14 cellular contexts compared by ENCODE assay signal in the genomic region with DNA sequence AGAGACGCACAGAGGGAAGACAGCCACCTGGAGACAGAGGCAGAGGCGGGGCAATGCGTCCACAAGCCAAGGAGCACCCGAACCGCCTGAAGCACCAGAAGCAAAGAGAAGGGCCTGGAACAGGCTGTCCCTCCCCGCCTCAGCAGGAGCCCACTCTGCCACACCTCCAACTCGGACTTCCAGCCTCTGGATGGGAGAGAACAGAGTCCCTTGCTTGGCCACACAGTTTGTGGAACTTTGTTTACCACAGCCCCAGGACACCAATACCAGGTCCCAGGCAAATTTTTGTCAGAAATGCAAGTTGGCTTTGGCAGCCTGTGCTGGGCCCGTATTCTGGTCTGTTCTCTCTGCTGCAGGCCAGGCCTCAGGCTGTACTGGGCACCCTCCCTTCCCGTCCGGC.
DNase-seq lines count a peak whose midpoint lies in the region.
"Had no signal": no experiment of that assay in that cellular context is flagged by ENCODE, and none has a peak within 500 bp of the region (broad histone marks: within the 10 kb centered on the region; RNA-seq: fewer than 3 reads in every experiment).

No MANE protein-coding gene starts in this region.

- no peaks in the 10 kb centered on the region for H3K36me3 ChIP-seq in trophoblast cell (ENCODE audit: control insufficient read depth in 1 of 2, insufficient read depth in 2 of 2, low read length in 2 of 2)
- H3K36me3 ChIP-seq: BE2C had no signal

- H2AK5ac ChIP-seq in trophoblast cell (ENCODE audit: low read length): no peak overlapping the region

- peak overlapping the region; percentile 17 for H3K4me3 ChIP-seq in trophoblast cell (ENCODE audit: low read depth, low read length)
- H3K4me3 ChIP-seq: A549, GM23248 had no signal

- no peak overlapping the region for H4K8ac ChIP-seq in trophoblast cell (ENCODE audit: low read depth, low read length)

- DNase-seq in trophoblast cell (peak in 1 of 2 donors; percentile 22), NAMALWA (ENCODE audit: low spot score) (no peak), ecto neural progenitor cell (ENCODE audit: low spot score) (no peak), SW 1271 (lab: John Stamatoyannopoulos, UW) (no peak)
- DNase-seq: BE2C; CD4-positive, alpha-beta memory T cell; EL; GDM1; GM23248; IMR-90 had no signal

- H4K91ac ChIP-seq in trophoblast cell (ENCODE audit: low read depth, low read length): no peak overlapping the region

- H3K27ac ChIP-seq in cingulate gyrus (ENCODE audit: low read depth, low read length): peak overlapping the region; percentile 55
- peak overlapping the region; percentile 18 for H3K27ac ChIP-seq in layer of hippocampus (ENCODE audit: low read depth, low read length)
- no peak overlapping the region for H3K27ac ChIP-seq in trophoblast cell (ENCODE audit: low read depth, low read length)
- H3K27ac ChIP-seq: A549, C4-2B, GM23248 had no signal

- H4K12ac ChIP-seq in trophoblast cell (ENCODE audit: low read depth, low read length): no peak overlapping the region

- H3K18ac ChIP-seq in trophoblast cell (ENCODE audit: low read length): no peak overlapping the region

- H2BK120ac ChIP-seq in trophoblast cell (ENCODE audit: insufficient read depth, low read length, poor library complexity): no peak overlapping the region

- no peak overlapping the region for H2AFZ ChIP-seq in trophoblast cell (ENCODE audit: insufficient read depth, low read length, poor library complexity)
- H2AFZ ChIP-seq: GM23248 had no signal

- no peak overlapping the region for H3K23ac ChIP-seq in trophoblast cell (ENCODE audit: low read length)

- H2BK12ac ChIP-seq in trophoblast cell (ENCODE audit: low read length): no peak overlapping the region

- H2BK5ac ChIP-seq in trophoblast cell (ENCODE audit: low read depth, low read length, poor library complexity): no peak overlapping the region

- no peak overlapping the region for H3K14ac ChIP-seq in trophoblast cell (ENCODE audit: low read length)

- WGBS in trophoblast cell (ENCODE audit: extremely low coverage, insufficient coverage, insufficient read length): no CpG with 5 or more reads among the region's 10 CpGs

- H3K79me1 ChIP-seq in trophoblast cell (ENCODE audit: low read length): no peaks in the 10 kb centered on the region

- no peak overlapping the region for H3K4me2 ChIP-seq in trophoblast cell (ENCODE audit: low read length)
- H3K4me2 ChIP-seq: A549 had no signal

- peaks cover 2% of the 10 kb centered on the region for H3K9me3 ChIP-seq in trophoblast cell (ENCODE audit: insufficient read depth, low read depth, low read length)
- H3K9me3 ChIP-seq: A549, BE2C had no signal

- no peak overlapping the region for H3K4ac ChIP-seq in trophoblast cell (ENCODE audit: low read depth, low read length)

- H3K27me3 ChIP-seq in layer of hippocampus (ENCODE audit: control insufficient read depth, insufficient read depth, low read length) (no peaks in the 10 kb centered on the region), trophoblast cell (ENCODE audit: insufficient read depth, low read length) (no peaks in the 10 kb centered on the region)
- H3K27me3 ChIP-seq: BE2C had no signal

- H3K79me2 ChIP-seq in trophoblast cell (ENCODE audit: control insufficient read depth, insufficient read depth, low read length, poor library complexity): no peaks in the 10 kb centered on the region

- no peak overlapping the region for H3K9ac ChIP-seq in trophoblast cell (ENCODE audit: low read length)
- H3K9ac ChIP-seq: GM23248 had no signal

- H3K4me1 ChIP-seq in trophoblast cell (ENCODE audit: control insufficient read depth in 1 of 2, insufficient read depth in 2 of 2, low read length in 2 of 2): peaks cover 0 to 2% of the 10 kb centered on the region in 2 experiments
- H3K4me1 ChIP-seq: A549, BE2C had no signal
